In the genomic region with DNA sequence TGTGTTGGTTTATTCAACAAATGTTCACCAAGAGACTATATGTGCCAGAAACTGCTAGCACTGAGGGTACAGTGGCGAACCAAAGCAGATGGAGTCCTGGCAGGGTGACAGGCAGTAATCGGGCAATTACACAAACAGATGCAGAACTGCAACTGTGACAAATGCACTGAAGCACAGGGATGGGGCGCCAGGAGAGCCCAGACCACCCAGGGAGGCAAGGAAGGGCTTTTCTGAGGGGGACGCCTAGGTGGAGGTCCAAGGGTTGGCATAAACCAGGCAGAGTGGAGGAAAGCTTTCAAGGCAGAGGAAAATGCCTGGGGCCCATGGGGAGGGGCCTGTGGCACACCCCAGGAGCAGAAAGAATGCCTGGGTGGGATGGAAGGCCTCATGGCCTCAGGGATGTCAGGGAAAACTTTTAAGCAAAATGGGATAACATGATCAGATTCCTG, we compare ENCODE assay signal across 1 cellular context.
TF ChIP-seq lines count a peak whose summit lies in the region.

No MANE protein-coding gene starts in this region.

TF ChIP-seq in GM23338, 12 proteins besides CTCF, POLR2A, EP300 and RAD21 (continued from another document):
- no peak for TF ChIP-seq ZNF462 (CRISPR knock-in tag; IDR thresholded peaks at IDR 0.05)
- TF ChIP-seq ZNF331 (CRISPR knock-in tag; IDR thresholded peaks at IDR 0.05; ENCODE audit: low read depth) = no peak
- TF ChIP-seq EZH2 (IDR thresholded peaks at IDR 0.05; ENCODE audit: low read depth, unreplicated experiment) = no peak
- no peak for TF ChIP-seq EZH2phosphoT487 (IDR thresholded peaks at IDR 0.05; ENCODE audit: unreplicated experiment)
- TF ChIP-seq STAT1 (IDR thresholded peaks at IDR 0.05; ENCODE audit: unreplicated experiment) = no peak
- TF ChIP-seq ETS1 (IDR thresholded peaks at IDR 0.05) = no peak
- no peak for TF ChIP-seq JUNB (IDR thresholded peaks at IDR 0.05; ENCODE audit: unreplicated experiment)
- TF ChIP-seq, protein P1, sequence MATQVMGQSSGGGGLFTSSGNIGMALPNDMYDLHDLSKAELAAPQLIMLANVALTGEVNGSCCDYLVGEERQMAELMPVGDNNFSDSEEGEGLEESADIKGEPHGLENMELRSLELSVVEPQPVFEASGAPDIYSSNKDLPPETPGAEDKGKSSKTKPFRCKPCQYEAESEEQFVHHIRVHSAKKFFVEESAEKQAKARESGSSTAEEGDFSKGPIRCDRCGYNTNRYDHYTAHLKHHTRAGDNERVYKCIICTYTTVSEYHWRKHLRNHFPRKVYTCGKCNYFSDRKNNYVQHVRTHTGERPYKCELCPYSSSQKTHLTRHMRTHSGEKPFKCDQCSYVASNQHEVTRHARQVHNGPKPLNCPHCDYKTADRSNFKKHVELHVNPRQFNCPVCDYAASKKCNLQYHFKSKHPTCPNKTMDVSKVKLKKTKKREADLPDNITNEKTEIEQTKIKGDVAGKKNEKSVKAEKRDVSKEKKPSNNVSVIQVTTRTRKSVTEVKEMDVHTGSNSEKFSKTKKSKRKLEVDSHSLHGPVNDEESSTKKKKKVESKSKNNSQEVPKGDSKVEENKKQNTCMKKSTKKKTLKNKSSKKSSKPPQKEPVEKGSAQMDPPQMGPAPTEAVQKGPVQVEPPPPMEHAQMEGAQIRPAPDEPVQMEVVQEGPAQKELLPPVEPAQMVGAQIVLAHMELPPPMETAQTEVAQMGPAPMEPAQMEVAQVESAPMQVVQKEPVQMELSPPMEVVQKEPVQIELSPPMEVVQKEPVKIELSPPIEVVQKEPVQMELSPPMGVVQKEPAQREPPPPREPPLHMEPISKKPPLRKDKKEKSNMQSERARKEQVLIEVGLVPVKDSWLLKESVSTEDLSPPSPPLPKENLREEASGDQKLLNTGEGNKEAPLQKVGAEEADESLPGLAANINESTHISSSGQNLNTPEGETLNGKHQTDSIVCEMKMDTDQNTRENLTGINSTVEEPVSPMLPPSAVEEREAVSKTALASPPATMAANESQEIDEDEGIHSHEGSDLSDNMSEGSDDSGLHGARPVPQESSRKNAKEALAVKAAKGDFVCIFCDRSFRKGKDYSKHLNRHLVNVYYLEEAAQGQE (IDR thresholded peaks at IDR 0.05; ENCODE audit: unreplicated experiment) = no peak
TF ChIP-seq in GM23338: peak in this region for 0.
